Comparison of ENCODE assay signal across 18 cellular contexts in the genomic region with DNA sequence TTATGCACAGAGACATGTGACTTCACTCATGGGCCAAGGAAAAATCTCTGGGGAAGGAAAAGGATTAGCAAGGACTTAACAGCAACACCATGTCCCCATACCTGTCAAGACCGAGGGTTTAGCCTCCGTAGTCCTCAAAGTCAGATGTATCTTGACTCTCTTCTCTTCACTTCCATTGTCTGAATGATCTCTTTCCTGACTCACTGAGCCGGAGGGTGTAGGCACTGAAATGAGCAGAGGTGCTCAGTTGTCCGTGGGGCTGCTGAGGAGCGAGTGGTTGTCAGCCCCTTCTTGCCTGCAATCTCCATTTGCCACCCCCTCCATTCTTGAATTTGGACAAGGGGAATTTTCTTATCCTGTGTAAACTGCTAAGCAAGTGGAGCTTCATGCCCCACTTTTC. TPM values are rescaled to one million over a fixed set of nuclear protein-coding genes. Genes with fewer than 3 reads are reported as not detected.
DNase-seq lines count a peak whose midpoint lies in the region; ATAC-seq and TF ChIP-seq lines count a peak whose summit lies in the region.
"Had no signal": no experiment of that assay in that cellular context is flagged by ENCODE, and none has a peak within 500 bp of the region (broad histone marks: within the 10 kb centered on the region; RNA-seq: fewer than 3 reads in every experiment).

No MANE protein-coding gene starts in this region.

- ATAC-seq in stimulated activated effector memory CD8-positive, alpha-beta T cell treated with anti-CD3 and anti-CD28 coated beads, Interleukin-12 subunit alpha, Interleukin-12 subunit beta, amount 100 ng/mL, for 72 hours, result no peak
- ATAC-seq: A549, HCT116 had no signal

- DNase-seq in NCI-H748 (lab: John Stamatoyannopoulos, UW; ENCODE audit: unreplicated experiment), result peak; percentile 27
- no peak for DNase-seq in NCI-H748 treated with DMSO at 0.1 percent for 48 hours (lab: John Stamatoyannopoulos, UW)
- DNase-seq in coronary artery (ENCODE audit: low spot score), result peak; percentile 2
- peak; percentile 8 for DNase-seq in osteocyte (ENCODE audit: extremely low spot score, unreplicated experiment)
- DNase-seq in type B pancreatic cell (ENCODE audit: extremely low spot score, unreplicated experiment), result peak; percentile 34
- DNase-seq in stimulated activated effector memory CD8-positive, alpha-beta T cell treated with anti-CD3 and anti-CD28 coated beads, Interleukin-12 subunit alpha, Interleukin-12 subunit beta, amount 100 ng/mL, for 72 hours (ENCODE audit: low spot score in 2 of 2), result no peak
- DNase-seq in HUDEP-2 (lab: John Stamatoyannopoulos, UW; ENCODE audit: unreplicated experiment in 76 of 76), result no peak
- no peak for DNase-seq in HT-29 (ENCODE audit: low spot score)
- DNase-seq: AML-193; Caco-2; CD4-positive, alpha-beta T cell; GM23248; H7; HFFc6 had no signal

- H3K36me3 Mint-ChIP-seq in osteocyte (ENCODE audit: unreplicated experiment) (no peaks in the 10 kb centered on the region), type B pancreatic cell (peaks cover 4% of the 10 kb centered on the region)
- no peaks in the 10 kb centered on the region for H3K36me3 Mint-ChIP-seq in stimulated activated effector memory CD8-positive, alpha-beta T cell treated with anti-CD3 and anti-CD28 coated beads, Interleukin-12 subunit alpha, Interleukin-12 subunit beta, amount 100 ng/mL, for 72 hours

- H3K4me3 Mint-ChIP-seq in osteocyte (ENCODE audit: unreplicated experiment) (no peak overlapping the region), type B pancreatic cell (no peak overlapping the region)
- H3K4me3 Mint-ChIP-seq in stimulated activated effector memory CD8-positive, alpha-beta T cell treated with anti-CD3 and anti-CD28 coated beads, Interleukin-12 subunit alpha, Interleukin-12 subunit beta, amount 100 ng/mL, for 72 hours, result no peak overlapping the region
- H3K4me3 Mint-ChIP-seq: CD4-positive, alpha-beta T cell; HFFc6 had no signal

- TF ChIP-seq CTCF in coronary artery (IDR thresholded peaks at IDR 0.05) (no peak), osteocyte (IDR thresholded peaks at IDR 0.05) (no peak), type B pancreatic cell (conservative IDR thresholded peaks at IDR 0.05) (no peak)

- H3K27ac Mint-ChIP-seq in osteocyte (ENCODE audit: unreplicated experiment) (no peak overlapping the region), type B pancreatic cell (no peak overlapping the region)
- no peak overlapping the region for H3K27ac Mint-ChIP-seq in stimulated activated effector memory CD8-positive, alpha-beta T cell treated with anti-CD3 and anti-CD28 coated beads, Interleukin-12 subunit alpha, Interleukin-12 subunit beta, amount 100 ng/mL, for 72 hours
- H3K27ac Mint-ChIP-seq: CD4-positive, alpha-beta T cell; HFFc6 had no signal

- no peak overlapping the region for H3K27ac ChIP-seq in coronary artery
- H3K27ac ChIP-seq: 22Rv1, A549, C4-2B, GM23248 had no signal

- no peaks in the 10 kb centered on the region for H3K4me1 Mint-ChIP-seq in osteocyte (ENCODE audit: unreplicated experiment)
- H3K4me1 Mint-ChIP-seq in type B pancreatic cell (ENCODE audit: unreplicated experiment), result peaks cover 18% of the 10 kb centered on the region
- H3K4me1 Mint-ChIP-seq in stimulated activated effector memory CD8-positive, alpha-beta T cell treated with anti-CD3 and anti-CD28 coated beads, Interleukin-12 subunit alpha, Interleukin-12 subunit beta, amount 100 ng/mL, for 72 hours, result no peaks in the 10 kb centered on the region

- H3K9me3 Mint-ChIP-seq in osteocyte (ENCODE audit: unreplicated experiment) (no peaks in the 10 kb centered on the region), type B pancreatic cell (peaks cover 8% of the 10 kb centered on the region)
- no peaks in the 10 kb centered on the region for H3K9me3 Mint-ChIP-seq in stimulated activated effector memory CD8-positive, alpha-beta T cell treated with anti-CD3 and anti-CD28 coated beads, Interleukin-12 subunit alpha, Interleukin-12 subunit beta, amount 100 ng/mL, for 72 hours
- H3K9me3 Mint-ChIP-seq: CD4-positive, alpha-beta T cell; HFFc6 had no signal

- no peak overlapping the region for H3K4me3 ChIP-seq in coronary artery
- H3K4me3 ChIP-seq: A549, GM23248 had no signal

- H3K27me3 Mint-ChIP-seq in osteocyte (ENCODE audit: unreplicated experiment) (peaks cover 31% of the 10 kb centered on the region), type B pancreatic cell (peaks cover 74% of the 10 kb centered on the region)

RNA-seq across cellular contexts. Expression of a gene that starts 17.6 kb away (rescaled TPM):
- 0.16 TPM in 1 of 2 replicates, not detected in the other for total RNA-seq in osteocyte
- 70.3 and 125 TPM in 2 replicates for total RNA-seq in type B pancreatic cell (ENCODE audit: low replicate concordance)
- total RNA-seq in HT-29 (2014; rRNA removed; shearing (Covaris generic)), result not detected in 2 replicates
- total RNA-seq: Caco-2; CD4-positive, alpha-beta T cell had no signal

Comparison
In these comparisons a context has a peak if more than half of its experiments do, and no peak if none do; other contexts are left out.
1. DNase-seq: peak in NCI-H748 (single experiment), coronary artery (single experiment), osteocyte (single experiment) and type B pancreatic cell (single experiment); none in NCI-H748 treated with DMSO at 0.1 percent for 48 hours (single experiment), stimulated activated effector memory CD8-positive, alpha-beta T cell treated with anti-CD3 and anti-CD28 coated beads, Interleukin-12 subunit alpha, Interleukin-12 subunit beta, amount 100 ng/mL, for 72 hours (0 of 2), HUDEP-2 (0 of 76) and HT-29 (single experiment).
2. RNA of a gene that starts 17.6 kb away (total RNA-seq): 70.3 to 125 TPM in type B pancreatic cell; 0.16 TPM in osteocyte and not detected in HT-29; every median in the first group is over 10 times any median in the second.